In the genomic region with DNA sequence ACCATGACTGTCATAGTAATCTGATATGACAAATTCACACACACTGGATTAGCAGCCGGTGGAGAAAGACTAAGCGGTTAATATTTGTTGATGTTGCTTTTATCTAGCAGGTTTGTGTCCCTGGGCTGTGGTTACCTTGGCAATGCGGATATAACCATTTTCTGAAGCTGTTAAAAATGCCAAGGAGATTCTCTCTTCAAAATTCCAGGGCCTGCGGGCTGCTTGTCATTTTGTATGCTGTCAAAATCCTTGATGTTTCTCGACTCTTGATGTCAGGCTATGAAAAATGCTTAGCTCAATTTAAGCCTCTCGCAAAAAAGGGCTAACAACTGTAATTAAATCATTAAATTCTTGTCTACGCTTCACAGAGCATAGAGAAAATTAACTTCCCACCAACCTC, we compare ENCODE assay signal across 22 cellular contexts.
"Had no signal": no experiment of that assay in that cellular context is flagged by ENCODE, and none has a peak within 500 bp of the region (broad histone marks: within the 10 kb centered on the region; RNA-seq: fewer than 3 reads in every experiment).

No MANE protein-coding gene starts in this region.

- H2AFZ ChIP-seq: parathyroid adenoma had no signal

- H3K4me3 Mint-ChIP-seq: activated B cell treated with CpG ODN at 0.5 μM for 24 hours; activated CD4-positive, alpha-beta T cell treated with anti-CD3 and anti-CD28 coated beads for 36 hours; activated T-cell treated with anti-CD3 and anti-CD28 coated beads, Interleukin-2, amount 50 U/mL, for 72 hours; endodermal cell; nephron; T-helper 2 cell treated with Interferon-gamma antibody and Interleukin-4, amounts not matched to agents 5 μg/mL and 100 μg/mL, for 36 hours had no signal

- DNase-seq: activated B cell treated with CpG ODN at 0.5 μM for 24 hours; activated CD4-positive, alpha-beta T cell treated with anti-CD3 and anti-CD28 coated beads for 36 hours; activated naive CD4-positive, alpha-beta T cell; activated T-cell treated with anti-CD3 and anti-CD28 coated beads for 4 hours; activated T-cell treated with anti-CD3 and anti-CD28 coated beads, Interleukin-2, amount 50 U/mL, for 72 hours; central memory CD4-positive, alpha-beta T cell; endodermal cell; foreskin keratinocyte; heart right ventricle; left ventricle myocardium inferior; nucleus accumbens; psoas muscle; stimulated activated naive CD4-positive, alpha-beta T cell; T-helper 1 cell had no signal

- H3K4me3 ChIP-seq: breast epithelium, heart right ventricle, left ventricle myocardium inferior, psoas muscle, right atrium auricular region, spleen, tibial nerve had no signal

- H3K9ac ChIP-seq: parathyroid adenoma had no signal

- H3K4me1 Mint-ChIP-seq: activated B cell treated with CpG ODN at 0.5 μM for 24 hours; activated CD4-positive, alpha-beta T cell treated with anti-CD3 and anti-CD28 coated beads for 36 hours had no signal

- H3K9me3 ChIP-seq: psoas muscle, right atrium auricular region had no signal

- H3K27ac ChIP-seq: breast epithelium, foreskin keratinocyte, heart right ventricle, left ventricle myocardium inferior, parathyroid adenoma, psoas muscle, right atrium auricular region, spleen, tibial nerve had no signal

- H3K27ac Mint-ChIP-seq: activated B cell treated with CpG ODN at 0.5 μM for 24 hours; activated CD4-positive, alpha-beta T cell treated with anti-CD3 and anti-CD28 coated beads for 36 hours; activated naive CD4-positive, alpha-beta T cell treated with anti-CD3 and anti-CD28 coated beads, Interleukin-2, amount 50 U/mL, for 72 hours; activated T-cell treated with anti-CD3 and anti-CD28 coated beads, Interleukin-2, amount 50 U/mL, for 72 hours; endodermal cell; nephron; T-helper 2 cell treated with Interferon-gamma antibody and Interleukin-4, amounts not matched to agents 5 μg/mL and 100 μg/mL, for 36 hours had no signal

- H3K36me3 ChIP-seq: breast epithelium, heart right ventricle, left ventricle myocardium inferior, right atrium auricular region, spleen, tibial nerve had no signal

- H3K27me3 ChIP-seq: breast epithelium, right atrium auricular region, spleen, tibial nerve had no signal

- H3K27me3 Mint-ChIP-seq: activated B cell treated with CpG ODN at 0.5 μM for 24 hours; activated CD4-positive, alpha-beta T cell treated with anti-CD3 and anti-CD28 coated beads for 36 hours had no signal

- H3K4me1 ChIP-seq: breast epithelium, foreskin keratinocyte, heart right ventricle, left ventricle myocardium inferior, parathyroid adenoma, psoas muscle, right atrium auricular region, spleen, tibial nerve had no signal
